Comparison of ENCODE assay signal across 8 cellular contexts in genomic region chr9:1047605-1048235, GRCh38. TPM values are rescaled to one million over a fixed set of nuclear protein-coding genes. Genes with fewer than 3 reads are reported as not detected.
DNase-seq lines count a peak whose midpoint lies in the region; ATAC-seq and TF ChIP-seq lines count a peak whose summit lies in the region.

No MANE protein-coding gene starts in this region.

- peaks cover 2% of the 10 kb centered on the region for H3K9me3 Mint-ChIP-seq in activated naive CD4-positive, alpha-beta T cell treated with anti-CD3 and anti-CD28 coated beads, Interleukin-2, amount 10 ng/mL, durations not matched to agents 7 days and 5 days
- peaks cover 6% of the 10 kb centered on the region for H3K9me3 Mint-ChIP-seq in activated naive CD8-positive, alpha-beta T cell treated with anti-CD3 and anti-CD28 coated beads, Interleukin-2, amount 50 U/mL, for 24 hours
- peaks cover 6% of the 10 kb centered on the region for H3K9me3 Mint-ChIP-seq in memory B cell

- CTCF ChIA-PET in activated naive CD4-positive, alpha-beta T cell treated with anti-CD3 and anti-CD28 coated beads, Interleukin-2, amount 10 ng/mL, durations not matched to agents 7 days and 5 days (lab: Charles Lee), result interaction anchor here (1.3 kb wide), 1 partner anchor 71 kb away, joined by 4 read pairs; no protein-coding TSS in a partner anchor

- H3K4me3 ChIP-seq in upper lobe of right lung, result peak overlapping the region; percentile 49

- peaks cover 27% of the 10 kb centered on the region for H3K36me3 Mint-ChIP-seq in activated naive CD4-positive, alpha-beta T cell treated with anti-CD3 and anti-CD28 coated beads, Interleukin-2, amount 10 ng/mL, durations not matched to agents 7 days and 5 days
- H3K36me3 Mint-ChIP-seq in activated naive CD8-positive, alpha-beta T cell treated with anti-CD3 and anti-CD28 coated beads, Interleukin-2, amount 50 U/mL, for 24 hours (ENCODE audit: low read depth), result peaks cover 4% of the 10 kb centered on the region
- peaks cover 1% of the 10 kb centered on the region for H3K36me3 Mint-ChIP-seq in memory B cell

- H3K4me1 ChIP-seq in upper lobe of right lung, result peaks cover 40% of the 10 kb centered on the region

- no peaks in the 10 kb centered on the region for H3K36me3 ChIP-seq in upper lobe of right lung

- H3K27ac ChIP-seq in upper lobe of right lung, result no peak overlapping the region

- no peaks in the 10 kb centered on the region for H3K9me3 ChIP-seq in upper lobe of right lung

- H3K27me3 ChIP-seq in upper lobe of right lung, result peaks cover 100% of the 10 kb centered on the region

- peak; percentile 36 for DNase-seq in activated naive CD4-positive, alpha-beta T cell treated with anti-CD3 and anti-CD28 coated beads, Interleukin-2, amount 10 ng/mL, durations not matched to agents 7 days and 5 days
- DNase-seq in activated naive CD4-positive, alpha-beta T cell (lab: John Stamatoyannopoulos, UW), result no peak
- DNase-seq in activated naive CD8-positive, alpha-beta T cell treated with anti-CD3 and anti-CD28 coated beads, Interleukin-2, amount 50 U/mL, for 24 hours, result no peak
- DNase-seq in memory B cell (ENCODE audit: low spot score in 2 of 2) (no peak), upper lobe of right lung (no peak), cerebellar nuclear complex (lab: John Stamatoyannopoulos, UW) (no peak), DMS 273 treated with DMSO at 0.1 percent for 48 hours (lab: John Stamatoyannopoulos, UW) (no peak)

- H3K4me3 Mint-ChIP-seq in activated naive CD4-positive, alpha-beta T cell treated with anti-CD3 and anti-CD28 coated beads, Interleukin-2, amount 10 ng/mL, durations not matched to agents 7 days and 5 days, result peak overlapping the region; percentile 75
- H3K4me3 Mint-ChIP-seq in activated naive CD8-positive, alpha-beta T cell treated with anti-CD3 and anti-CD28 coated beads, Interleukin-2, amount 50 U/mL, for 24 hours, result peak overlapping the region; percentile 77
- peak overlapping the region; percentile 82 for H3K4me3 Mint-ChIP-seq in memory B cell

- peaks cover 100% of the 10 kb centered on the region for H3K27me3 Mint-ChIP-seq in activated naive CD4-positive, alpha-beta T cell treated with anti-CD3 and anti-CD28 coated beads, Interleukin-2, amount 10 ng/mL, durations not matched to agents 7 days and 5 days
- H3K27me3 Mint-ChIP-seq in activated naive CD8-positive, alpha-beta T cell treated with anti-CD3 and anti-CD28 coated beads, Interleukin-2, amount 50 U/mL, for 24 hours, result peaks cover 88% of the 10 kb centered on the region
- H3K27me3 Mint-ChIP-seq in memory B cell, result peaks cover 37% of the 10 kb centered on the region

- peaks cover 59% of the 10 kb centered on the region for H3K4me1 Mint-ChIP-seq in activated naive CD4-positive, alpha-beta T cell treated with anti-CD3 and anti-CD28 coated beads, Interleukin-2, amount 10 ng/mL, durations not matched to agents 7 days and 5 days
- H3K4me1 Mint-ChIP-seq in activated naive CD8-positive, alpha-beta T cell treated with anti-CD3 and anti-CD28 coated beads, Interleukin-2, amount 50 U/mL, for 24 hours, result peaks cover 61% of the 10 kb centered on the region
- peaks cover 18% of the 10 kb centered on the region for H3K4me1 Mint-ChIP-seq in memory B cell

- peak overlapping the region; percentile 80 for H3K27ac Mint-ChIP-seq in activated naive CD4-positive, alpha-beta T cell treated with anti-CD3 and anti-CD28 coated beads, Interleukin-2, amount 10 ng/mL, durations not matched to agents 7 days and 5 days
- H3K27ac Mint-ChIP-seq in activated naive CD8-positive, alpha-beta T cell treated with anti-CD3 and anti-CD28 coated beads, Interleukin-2, amount 50 U/mL, for 24 hours, result no peak overlapping the region
- peak overlapping the region; percentile 45 for H3K27ac Mint-ChIP-seq in memory B cell

- no peak for ATAC-seq in activated naive CD8-positive, alpha-beta T cell treated with anti-CD3 and anti-CD28 coated beads, Interleukin-2, amount 50 U/mL, for 24 hours
- no peak for ATAC-seq in memory B cell (ENCODE audit: low read depth)
- no peak for ATAC-seq in upper lobe of right lung
- ATAC-seq in HG02981 (IDR thresholded peaks at IDR 0.05; ENCODE audit: unreplicated experiment), result no peak

- intact Hi-C loops in upper lobe of right lung (cut with DNase I), result no loop called here

- no peak for TF ChIP-seq CTCF in upper lobe of right lung (IDR thresholded peaks at IDR 0.05)

RNA-seq across cellular contexts. Expression of gene DMRT2, which starts 2.4 kb away (rescaled TPM):
- total RNA-seq in upper lobe of right lung, result 0.46 TPM
